Comparison of ENCODE assay signal across 40 cellular contexts in genomic region chr17:39908789-39909352, GRCh38. TPM values are rescaled to one million over a fixed set of nuclear protein-coding genes. Genes with fewer than 3 reads are reported as not detected.
"Had no signal": no experiment of that assay in that cellular context is flagged by ENCODE, and none has a peak within 500 bp of the region (broad histone marks: within the 10 kb centered on the region; RNA-seq: fewer than 3 reads in every experiment).

No MANE protein-coding gene starts in this region.

- H3K27ac ChIP-seq: adrenal gland, body of pancreas, brain microvascular endothelial cell, breast epithelium, colonic mucosa, VCaP had no signal

- FAIRE-seq: astrocyte, TTC549 had no signal

- H3K4me3 Mint-ChIP-seq: activated B cell treated with CpG ODN at 0.5 μM for 24 hours; activated CD4-positive, alpha-beta memory T cell treated with anti-CD3 and anti-CD28 coated beads for 36 hours; activated CD4-positive, alpha-beta T cell treated with anti-CD3 and anti-CD28 coated beads, Interleukin-2, amount 10 ng/mL, durations not matched to agents 24 days and 14 days; activated CD8-positive, alpha-beta T cell treated with anti-CD3 and anti-CD28 coated beads for 36 hours; activated naive CD4-positive, alpha-beta T cell treated with anti-CD3 and anti-CD28 coated beads for 36 hours; activated naive CD4-positive, alpha-beta T cell treated with anti-CD3 and anti-CD28 coated beads, Interleukin-2, amount 50 U/mL, for 24 hours; activated naive CD8-positive, alpha-beta T cell treated with anti-CD3 and anti-CD28 coated beads for 36 hours; activated T-cell treated with anti-CD3 and anti-CD28 coated beads, Interleukin-2, amount 50 U/mL, for 4 hours; activated T-cell treated with anti-CD3 and anti-CD28 coated beads, Interleukin-2, amount 50 U/mL, for 72 hours; activated T-helper 1 cell treated with anti-CD3 and anti-CD28 coated beads, Interleukin-12 subunit alpha, Interleukin-12 subunit beta, Interleukin-2, Interleukin-4 antibody, amounts not matched to agents 30 ng/mL and 10 ng/mL and 1 ng/mL, durations not matched to agents 14 hours and 24 hours and 36 hours; activated T-helper 17 cell treated with anti-CD3 and anti-CD28 coated beads, Interleukin-2, amount 50 U/mL, for 72 hours; T-helper 2 cell treated with Interferon-gamma antibody and Interleukin-4, amounts not matched to agents 5 μg/mL and 100 μg/mL, for 36 hours had no signal

- DNase-seq: activated B cell treated with CpG ODN at 0.5 μM for 24 hours; activated CD4-positive, alpha-beta memory T cell treated with anti-CD3 and anti-CD28 coated beads for 36 hours; activated CD4-positive, alpha-beta T cell treated with anti-CD3 and anti-CD28 coated beads for 4 hours; activated CD4-positive, alpha-beta T cell treated with anti-CD3 and anti-CD28 coated beads, Interleukin-2, amount 10 ng/mL, durations not matched to agents 24 days and 14 days; activated CD4-positive, alpha-beta T cell treated with anti-CD3 and anti-CD28 coated beads, Interleukin-2, amount 50 U/mL, for 1 hour; activated CD4-positive, alpha-beta T cell treated with anti-CD3 and anti-CD28 coated beads, Interleukin-2, amount 50 U/mL, for 4 hours; activated CD4-positive, CD25-positive, alpha-beta regulatory T cell treated with anti-CD3 and anti-CD28 coated beads, Interleukin-2, amount 50 U/mL, for 72 hours; activated CD8-positive, alpha-beta memory T cell treated with anti-CD3 and anti-CD28 coated beads, Interleukin-2, amount 50 U/mL, for 4 hours; activated CD8-positive, alpha-beta T cell treated with anti-CD3 and anti-CD28 coated beads for 36 hours; activated effector memory CD4-positive, alpha-beta T cell treated with anti-CD3 and anti-CD28 coated beads, Interleukin-2, amount 50 U/mL, for 16 hours; activated gamma-delta T cell treated with Interleukin-2 at 50 U/mL for 16 hours; activated naive CD4-positive, alpha-beta T cell; activated naive CD4-positive, alpha-beta T cell treated with anti-CD3 and anti-CD28 coated beads for 36 hours; activated naive CD8-positive, alpha-beta T cell treated with anti-CD3 and anti-CD28 coated beads for 36 hours; activated T-cell treated with anti-CD3 and anti-CD28 coated beads for 4 hours; activated T-cell treated with anti-CD3 and anti-CD28 coated beads, Interleukin-2, amount 50 U/mL, for 1 hour; activated T-cell treated with anti-CD3 and anti-CD28 coated beads, Interleukin-2, amount 50 U/mL, for 4 hours; activated T-cell treated with anti-CD3 and anti-CD28 coated beads, Interleukin-2, amount 50 U/mL, for 72 hours; adrenal gland; amniotic stem cell; aorta; body of pancreas; brain microvascular endothelial cell; central memory CD4-positive, alpha-beta T cell; cerebellar nuclear complex; colonic mucosa; T-helper 2 cell; T-helper 9 cell had no signal

- H3K27ac Mint-ChIP-seq: activated B cell treated with CpG ODN at 0.5 μM for 24 hours; activated CD4-positive, alpha-beta memory T cell treated with anti-CD3 and anti-CD28 coated beads for 36 hours; activated CD4-positive, alpha-beta T cell treated with anti-CD3 and anti-CD28 coated beads, Interleukin-2, amount 10 ng/mL, durations not matched to agents 24 days and 14 days; activated CD8-positive, alpha-beta T cell treated with anti-CD3 and anti-CD28 coated beads for 36 hours; activated naive CD4-positive, alpha-beta T cell treated with anti-CD3 and anti-CD28 coated beads for 36 hours; activated naive CD4-positive, alpha-beta T cell treated with anti-CD3 and anti-CD28 coated beads, Interleukin-2, amount 50 U/mL, for 24 hours; activated naive CD8-positive, alpha-beta T cell treated with anti-CD3 and anti-CD28 coated beads for 36 hours; activated T-cell treated with anti-CD3 and anti-CD28 coated beads, Interleukin-2, amount 50 U/mL, for 72 hours; activated T-helper 1 cell treated with anti-CD3 and anti-CD28 coated beads, Interleukin-12 subunit alpha, Interleukin-12 subunit beta, Interleukin-2, Interleukin-4 antibody, amounts not matched to agents 30 ng/mL and 10 ng/mL and 1 ng/mL, durations not matched to agents 14 hours and 24 hours and 36 hours; activated T-helper 17 cell treated with anti-CD3 and anti-CD28 coated beads, Interleukin-2, amount 50 U/mL, for 72 hours had no signal

- H3K9me3 ChIP-seq: adrenal gland, body of pancreas, breast epithelium, colonic mucosa had no signal

- H3K36me3 ChIP-seq: adrenal gland, brain microvascular endothelial cell, breast epithelium, colonic mucosa had no signal

- H3K9me3 Mint-ChIP-seq: activated B cell treated with CpG ODN at 0.5 μM for 24 hours; activated CD4-positive, alpha-beta memory T cell treated with anti-CD3 and anti-CD28 coated beads for 36 hours; activated CD4-positive, alpha-beta T cell treated with anti-CD3 and anti-CD28 coated beads, Interleukin-2, amount 10 ng/mL, durations not matched to agents 24 days and 14 days; activated CD8-positive, alpha-beta T cell treated with anti-CD3 and anti-CD28 coated beads for 36 hours; activated naive CD4-positive, alpha-beta T cell treated with anti-CD3 and anti-CD28 coated beads for 36 hours; activated naive CD4-positive, alpha-beta T cell treated with anti-CD3 and anti-CD28 coated beads, Interleukin-2, amount 50 U/mL, for 24 hours; activated naive CD8-positive, alpha-beta T cell treated with anti-CD3 and anti-CD28 coated beads for 36 hours; activated T-cell treated with anti-CD3 and anti-CD28 coated beads, Interleukin-2, amount 50 U/mL, for 4 hours; activated T-cell treated with anti-CD3 and anti-CD28 coated beads, Interleukin-2, amount 50 U/mL, for 72 hours; activated T-helper 1 cell treated with anti-CD3 and anti-CD28 coated beads, Interleukin-12 subunit alpha, Interleukin-12 subunit beta, Interleukin-2, Interleukin-4 antibody, amounts not matched to agents 30 ng/mL and 10 ng/mL and 1 ng/mL, durations not matched to agents 14 hours and 24 hours and 36 hours; activated T-helper 17 cell treated with anti-CD3 and anti-CD28 coated beads, Interleukin-2, amount 50 U/mL, for 72 hours; T-helper 2 cell treated with Interferon-gamma antibody and Interleukin-4, amounts not matched to agents 5 μg/mL and 100 μg/mL, for 36 hours had no signal

- ATAC-seq: activated CD8-positive, alpha-beta T cell treated with anti-CD3 and anti-CD28 coated beads for 36 hours; activated T-cell treated with anti-CD3 and anti-CD28 coated beads, Interleukin-2, amount 50 U/mL, for 4 hours; activated T-cell treated with anti-CD3 and anti-CD28 coated beads, Interleukin-2, amount 50 U/mL, for 72 hours; activated T-helper 17 cell treated with anti-CD3 and anti-CD28 coated beads, Interleukin-2, amount 50 U/mL, for 72 hours; body of pancreas had no signal

- H3K27me3 ChIP-seq: adrenal gland, body of pancreas, brain microvascular endothelial cell, breast epithelium, colonic mucosa had no signal

- H3K4me1 ChIP-seq: adrenal gland, body of pancreas, breast epithelium, colonic mucosa had no signal

- H3K27me3 Mint-ChIP-seq: activated B cell treated with CpG ODN at 0.5 μM for 24 hours; activated CD4-positive, alpha-beta memory T cell treated with anti-CD3 and anti-CD28 coated beads for 36 hours; activated CD4-positive, alpha-beta T cell treated with anti-CD3 and anti-CD28 coated beads, Interleukin-2, amount 10 ng/mL, durations not matched to agents 24 days and 14 days; activated CD8-positive, alpha-beta T cell treated with anti-CD3 and anti-CD28 coated beads for 36 hours; activated naive CD4-positive, alpha-beta T cell treated with anti-CD3 and anti-CD28 coated beads, Interleukin-2, amount 50 U/mL, for 24 hours; activated naive CD8-positive, alpha-beta T cell treated with anti-CD3 and anti-CD28 coated beads for 36 hours; activated T-helper 17 cell treated with anti-CD3 and anti-CD28 coated beads, Interleukin-2, amount 50 U/mL, for 72 hours had no signal

- H3K4me1 Mint-ChIP-seq: activated B cell treated with CpG ODN at 0.5 μM for 24 hours had no signal

- H3K4me3 ChIP-seq: adrenal gland, body of pancreas, breast epithelium, colonic mucosa had no signal

RNA-seq across cellular contexts. Expression of gene LRRC3C, which starts 18.7 kb away (rescaled TPM):
- total RNA-seq: activated B cell treated with CpG ODN at 0.5 μM for 24 hours; activated CD4-positive, alpha-beta memory T cell treated with anti-CD3 and anti-CD28 coated beads for 36 hours; activated CD4-positive, alpha-beta T cell treated with anti-CD3 and anti-CD28 coated beads, Interleukin-2, amount 10 ng/mL, durations not matched to agents 24 days and 14 days; activated CD8-positive, alpha-beta memory T cell treated with anti-CD3 and anti-CD28 coated beads for 36 hours; activated CD8-positive, alpha-beta T cell treated with anti-CD3 and anti-CD28 coated beads for 36 hours; activated naive CD4-positive, alpha-beta T cell treated with anti-CD3 and anti-CD28 coated beads for 36 hours; activated naive CD8-positive, alpha-beta T cell treated with anti-CD3 and anti-CD28 coated beads for 36 hours; activated T-cell treated with anti-CD3 and anti-CD28 coated beads, Interleukin-2, amount 50 U/mL, for 4 hours; activated T-cell treated with anti-CD3 and anti-CD28 coated beads, Interleukin-2, amount 50 U/mL, for 72 hours; activated T-helper 1 cell treated with anti-CD3 and anti-CD28 coated beads, Interleukin-12 subunit alpha, Interleukin-12 subunit beta, Interleukin-2, Interleukin-4 antibody, amounts not matched to agents 30 ng/mL and 10 ng/mL and 1 ng/mL, durations not matched to agents 14 hours and 24 hours and 36 hours; activated T-helper 17 cell treated with anti-CD3 and anti-CD28 coated beads, Interleukin-2, amount 50 U/mL, for 72 hours; adrenal gland; aorta; astrocyte; body of pancreas; cardiac septum; chondrocyte; colonic mucosa; T-helper 1 cell treated with Interleukin-12 subunit alpha and Interleukin-12 subunit beta and Interleukin-4 antibody, amounts not matched to agents 30 ng/mL and 1 ng/mL, for 36 hours had no signal
- polyA plus RNA-seq: adrenal gland, aorta had no signal

RNA-seq across cellular contexts. Expression of gene ZPBP2, which starts 40.9 kb away (rescaled TPM):
- total RNA-seq: activated CD4-positive, alpha-beta T cell treated with anti-CD3 and anti-CD28 coated beads, Interleukin-2, amount 10 ng/mL, durations not matched to agents 24 days and 14 days; activated CD8-positive, alpha-beta T cell treated with anti-CD3 and anti-CD28 coated beads for 36 hours; activated naive CD4-positive, alpha-beta T cell treated with anti-CD3 and anti-CD28 coated beads for 36 hours; activated naive CD8-positive, alpha-beta T cell treated with anti-CD3 and anti-CD28 coated beads for 36 hours; activated T-helper 1 cell treated with anti-CD3 and anti-CD28 coated beads, Interleukin-12 subunit alpha, Interleukin-12 subunit beta, Interleukin-2, Interleukin-4 antibody, amounts not matched to agents 30 ng/mL and 10 ng/mL and 1 ng/mL, durations not matched to agents 14 hours and 24 hours and 36 hours; adrenal gland; aorta; astrocyte; body of pancreas; breast epithelium; cardiac septum; chondrocyte; colonic mucosa; T-helper 1 cell treated with Interleukin-12 subunit alpha and Interleukin-12 subunit beta and Interleukin-4 antibody, amounts not matched to agents 30 ng/mL and 1 ng/mL, for 36 hours had no signal
- polyA plus RNA-seq: adrenal gland, aorta had no signal

RNA-seq across cellular contexts. Expression of gene IKZF3, which starts 44.8 kb away (rescaled TPM):
- total RNA-seq: chondrocyte had no signal
